In the genomic region with DNA sequence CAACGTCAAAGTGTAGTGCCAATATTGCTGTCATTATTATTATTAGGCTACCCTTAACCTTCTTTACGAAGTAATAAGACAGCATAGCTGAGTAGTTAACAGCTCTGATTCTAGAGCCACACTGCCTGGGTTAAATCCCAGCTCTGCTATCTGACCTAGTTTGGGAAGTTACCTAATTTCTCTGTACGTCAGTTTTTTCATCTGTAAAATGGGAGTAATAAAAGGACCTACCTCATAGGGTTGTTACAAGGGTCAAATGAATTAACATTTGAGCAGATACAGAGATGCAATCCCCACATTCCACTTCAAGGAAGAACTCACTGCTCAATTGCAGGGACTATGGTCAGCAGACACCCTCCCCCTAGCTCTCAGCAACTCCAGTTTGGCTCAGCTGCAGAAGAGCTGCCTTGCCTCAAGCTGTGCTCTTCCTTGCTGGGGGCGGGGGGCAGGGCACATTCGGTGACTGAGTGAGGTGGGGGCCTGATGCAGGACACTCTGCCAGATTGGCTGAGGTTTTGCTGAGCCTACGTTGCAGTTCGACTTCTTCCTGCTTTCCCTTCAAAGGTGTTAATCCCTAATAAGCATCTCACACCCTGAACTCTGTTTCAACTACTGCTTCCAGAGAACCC, we compare ENCODE assay signal across 24 cellular contexts.
"Had no signal": no experiment of that assay in that cellular context is flagged by ENCODE, and none has a peak within 500 bp of the region (broad histone marks: within the 10 kb centered on the region; RNA-seq: fewer than 3 reads in every experiment).

No MANE protein-coding gene starts in this region.

- ATAC-seq: effector memory CD8-positive, alpha-beta T cell; heart left ventricle; left lung; lower lobe of right lung; natural killer cell; stimulated activated naive B cell treated with anti-CD40 and anti-IgM and Interleukin-4, amounts not matched to agents 10 μg/mL and 1 μg/mL and 100 μg/mL, for 72 hours had no signal

- H3K9me3 ChIP-seq: heart left ventricle, left lung, lower lobe of right lung, sigmoid colon, stomach, thyroid gland, upper lobe of left lung had no signal

- H3K4me1 ChIP-seq: left lung, sigmoid colon had no signal

- H3K27me3 ChIP-seq: heart left ventricle, left lung, sigmoid colon, stomach, thyroid gland, upper lobe of left lung had no signal

- H3K36me3 ChIP-seq: heart left ventricle, left lung, lower lobe of right lung, sigmoid colon, stomach, thyroid gland, upper lobe of left lung had no signal

- H3K4me3 ChIP-seq: heart left ventricle, left lung, lower lobe of right lung, sigmoid colon, stomach, thyroid gland, upper lobe of left lung had no signal

- DNase-seq: activated CD4-positive, alpha-beta T cell treated with anti-CD3 and anti-CD28 coated beads for 48 hours; activated CD4-positive, alpha-beta T cell treated with anti-CD3 and anti-CD28 coated beads, Interleukin-2, amount 50 U/mL, for 48 hours; activated CD8-positive, alpha-beta memory T cell treated with anti-CD3 and anti-CD28 coated beads for 24 hours; activated effector memory CD4-positive, alpha-beta T cell treated with Interleukin-2 at 50 U/mL for 16 hours; activated naive CD4-positive, alpha-beta T cell treated with anti-CD3 and anti-CD28 coated beads, Interleukin-2, amount 50 U/mL, for 16 hours; amniotic stem cell; caudate nucleus; cortex of kidney; effector memory CD8-positive, alpha-beta T cell; foreskin fibroblast; heart left ventricle; hypothalamus; left lung; lower lobe of right lung; mesenchymal stem cell; natural killer cell; retina; sigmoid colon; small intestine; stimulated activated naive B cell treated with anti-CD40 and anti-IgM and Interleukin-4, amounts not matched to agents 10 μg/mL and 1 μg/mL and 100 μg/mL, for 72 hours; stomach; T-helper 1 cell; thyroid gland had no signal

- H3K27ac ChIP-seq: heart left ventricle, left lung, lower lobe of right lung, sigmoid colon, stomach, thyroid gland, upper lobe of left lung had no signal
